35 cellular contexts compared by ENCODE assay signal in genomic region chr1:64293820-64294219, GRCh38.
"Had no signal": no experiment of that assay in that cellular context is flagged by ENCODE, and none has a peak within 500 bp of the region (broad histone marks: within the 10 kb centered on the region; RNA-seq: fewer than 3 reads in every experiment).

No MANE protein-coding gene starts in this region.

- H3K4me3 Mint-ChIP-seq: activated B cell treated with CpG ODN at 0.5 μM for 24 hours; activated CD4-positive, alpha-beta memory T cell treated with anti-CD3 and anti-CD28 coated beads for 36 hours; activated CD4-positive, alpha-beta T cell treated with anti-CD3 and anti-CD28 coated beads, Interleukin-2, amount 10 ng/mL, durations not matched to agents 24 days and 14 days; activated CD8-positive, alpha-beta T cell treated with anti-CD3 and anti-CD28 coated beads for 36 hours; activated naive CD4-positive, alpha-beta T cell treated with anti-CD3 and anti-CD28 coated beads, Interleukin-2, amount 10 ng/mL, durations not matched to agents 7 days and 5 days; activated naive CD4-positive, alpha-beta T cell treated with anti-CD3 and anti-CD28 coated beads, Interleukin-2, amount 50 U/mL, for 24 hours; activated naive CD8-positive, alpha-beta T cell; activated naive CD8-positive, alpha-beta T cell treated with anti-CD3 and anti-CD28 coated beads, Interleukin-2, amount 10 ng/mL, durations not matched to agents 7 days and 5 days; activated naive CD8-positive, alpha-beta T cell treated with anti-CD3 and anti-CD28 coated beads, Interleukin-2, amount 50 U/mL, for 24 hours; activated T-cell treated with anti-CD3 and anti-CD28 coated beads, Interleukin-2, amount 50 U/mL, for 24 hours; central memory CD8-positive, alpha-beta T cell; T-helper 1 cell treated with Interleukin-12 subunit alpha and Interleukin-12 subunit beta and Interleukin-4 antibody, amounts not matched to agents 30 μg/mL and 1 μg/mL, for 36 hours; T-helper 2 cell treated with Interferon-gamma antibody and Interleukin-4, amounts not matched to agents 5 μg/mL and 100 μg/mL, for 36 hours had no signal

- H3K9me3 Mint-ChIP-seq: activated CD4-positive, alpha-beta memory T cell treated with anti-CD3 and anti-CD28 coated beads for 36 hours; activated CD4-positive, alpha-beta T cell treated with anti-CD3 and anti-CD28 coated beads, Interleukin-2, amount 10 ng/mL, durations not matched to agents 24 days and 14 days; activated T-cell treated with anti-CD3 and anti-CD28 coated beads, Interleukin-2, amount 50 U/mL, for 24 hours; activated T-helper 2 cell treated with anti-CD3 and anti-CD28 coated beads, Interferon-gamma antibody, Interleukin-2, Interleukin-4, amounts not matched to agents 10 μg/mL and 5 μg/mL and 100 μg/mL, durations not matched to agents 14 hours and 24 hours and 36 hours; central memory CD8-positive, alpha-beta T cell; T-helper 1 cell treated with Interleukin-12 subunit alpha and Interleukin-12 subunit beta and Interleukin-4 antibody, amounts not matched to agents 30 μg/mL and 1 μg/mL, for 36 hours; T-helper 2 cell treated with Interferon-gamma antibody and Interleukin-4, amounts not matched to agents 5 μg/mL and 100 μg/mL, for 36 hours had no signal

- H3K27me3 ChIP-seq: ascending aorta, brain microvascular endothelial cell, breast epithelium, cardiac muscle cell had no signal

- H3K4me1 ChIP-seq: ascending aorta, breast epithelium had no signal

- DNase-seq: activated B cell treated with CpG ODN at 0.5 μM for 24 hours; activated CD4-positive, alpha-beta memory T cell treated with anti-CD3 and anti-CD28 coated beads for 36 hours; activated CD4-positive, alpha-beta T cell treated with anti-CD3 and anti-CD28 coated beads for 4 hours; activated CD4-positive, alpha-beta T cell treated with anti-CD3 and anti-CD28 coated beads, Interleukin-2, amount 10 ng/mL, durations not matched to agents 24 days and 14 days; activated CD4-positive, alpha-beta T cell treated with anti-CD3 and anti-CD28 coated beads, Interleukin-2, amount 50 U/mL, for 1 hour; activated CD4-positive, alpha-beta T cell treated with anti-CD3 and anti-CD28 coated beads, Interleukin-2, amount 50 U/mL, for 4 hours; activated CD4-positive, CD25-positive, alpha-beta regulatory T cell treated with anti-CD3 and anti-CD28 coated beads, Interleukin-2, amount 50 U/mL, for 72 hours; activated CD8-positive, alpha-beta memory T cell treated with anti-CD3 and anti-CD28 coated beads, Interleukin-2, amount 50 U/mL, for 4 hours; activated CD8-positive, alpha-beta T cell treated with anti-CD3 and anti-CD28 coated beads for 36 hours; activated effector memory CD4-positive, alpha-beta T cell treated with Interleukin-2 at 50 U/mL for 16 hours; activated gamma-delta T cell; activated naive CD4-positive, alpha-beta T cell treated with anti-CD3 and anti-CD28 coated beads, Interleukin-2, amount 10 ng/mL, durations not matched to agents 7 days and 5 days; activated naive CD4-positive, alpha-beta T cell treated with Interleukin-2 at 50 U/mL for 16 hours; activated naive CD8-positive, alpha-beta T cell treated with anti-CD3 and anti-CD28 coated beads, Interleukin-2, amount 10 ng/mL, durations not matched to agents 7 days and 5 days; activated naive CD8-positive, alpha-beta T cell treated with anti-CD3 and anti-CD28 coated beads, Interleukin-2, amount 50 U/mL, for 24 hours; activated T-cell treated with anti-CD3 and anti-CD28 coated beads, Interleukin-2, amount 50 U/mL, for 24 hours; activated T-cell treated with anti-CD3 and anti-CD28 coated beads, Interleukin-2, amount 50 U/mL, for 48 hours; amygdala; anterior cingulate cortex; brain microvascular endothelial cell; caudate nucleus; cerebellar nuclear complex; T-helper 1 cell; T-helper 2 cell; T-helper 9 cell had no signal

- H3K27ac ChIP-seq: ascending aorta, brain microvascular endothelial cell, breast epithelium, cardiac muscle cell, VCaP had no signal

- H3K9me3 ChIP-seq: ascending aorta, breast epithelium had no signal

- ATAC-seq: activated CD8-positive, alpha-beta T cell treated with anti-CD3 and anti-CD28 coated beads for 36 hours; activated naive CD8-positive, alpha-beta T cell treated with anti-CD3 and anti-CD28 coated beads, Interleukin-2, amount 50 U/mL, for 24 hours had no signal

- H3K27ac Mint-ChIP-seq: activated B cell treated with CpG ODN at 0.5 μM for 24 hours; activated CD4-positive, alpha-beta memory T cell treated with anti-CD3 and anti-CD28 coated beads for 36 hours; activated CD4-positive, alpha-beta T cell treated with anti-CD3 and anti-CD28 coated beads, Interleukin-2, amount 10 ng/mL, durations not matched to agents 24 days and 14 days; activated CD8-positive, alpha-beta T cell treated with anti-CD3 and anti-CD28 coated beads for 36 hours; activated naive CD4-positive, alpha-beta T cell treated with anti-CD3 and anti-CD28 coated beads, Interleukin-2, amount 10 ng/mL, durations not matched to agents 7 days and 5 days; activated naive CD4-positive, alpha-beta T cell treated with anti-CD3 and anti-CD28 coated beads, Interleukin-2, amount 50 U/mL, for 24 hours; activated naive CD8-positive, alpha-beta T cell; activated naive CD8-positive, alpha-beta T cell treated with anti-CD3 and anti-CD28 coated beads, Interleukin-2, amount 10 ng/mL, durations not matched to agents 7 days and 5 days; activated naive CD8-positive, alpha-beta T cell treated with anti-CD3 and anti-CD28 coated beads, Interleukin-2, amount 50 U/mL, for 24 hours; activated T-cell treated with anti-CD3 and anti-CD28 coated beads, Interleukin-2, amount 50 U/mL, for 24 hours; activated T-helper 2 cell treated with anti-CD3 and anti-CD28 coated beads, Interferon-gamma antibody, Interleukin-2, Interleukin-4, amounts not matched to agents 10 μg/mL and 5 μg/mL and 100 μg/mL, durations not matched to agents 14 hours and 24 hours and 36 hours; T-helper 1 cell treated with Interleukin-12 subunit alpha and Interleukin-12 subunit beta and Interleukin-4 antibody, amounts not matched to agents 30 μg/mL and 1 μg/mL, for 36 hours; T-helper 2 cell treated with Interferon-gamma antibody and Interleukin-4, amounts not matched to agents 5 μg/mL and 100 μg/mL, for 36 hours had no signal

- H3K36me3 ChIP-seq: ascending aorta, brain microvascular endothelial cell, breast epithelium, cardiac muscle cell had no signal

- H3K4me3 ChIP-seq: ascending aorta, breast epithelium, cardiac muscle cell had no signal

- H3K4me1 Mint-ChIP-seq: activated B cell treated with CpG ODN at 0.5 μM for 24 hours; activated CD4-positive, alpha-beta T cell treated with anti-CD3 and anti-CD28 coated beads, Interleukin-2, amount 10 ng/mL, durations not matched to agents 24 days and 14 days; activated naive CD4-positive, alpha-beta T cell treated with anti-CD3 and anti-CD28 coated beads, Interleukin-2, amount 10 ng/mL, durations not matched to agents 7 days and 5 days; activated naive CD4-positive, alpha-beta T cell treated with anti-CD3 and anti-CD28 coated beads, Interleukin-2, amount 50 U/mL, for 24 hours; activated naive CD8-positive, alpha-beta T cell treated with anti-CD3 and anti-CD28 coated beads, Interleukin-2, amount 10 ng/mL, durations not matched to agents 7 days and 5 days; activated naive CD8-positive, alpha-beta T cell treated with anti-CD3 and anti-CD28 coated beads, Interleukin-2, amount 50 U/mL, for 24 hours; central memory CD8-positive, alpha-beta T cell had no signal

- H3K36me3 Mint-ChIP-seq: activated CD4-positive, alpha-beta memory T cell treated with anti-CD3 and anti-CD28 coated beads for 36 hours; activated naive CD4-positive, alpha-beta T cell treated with anti-CD3 and anti-CD28 coated beads, Interleukin-2, amount 10 ng/mL, durations not matched to agents 7 days and 5 days; activated naive CD4-positive, alpha-beta T cell treated with anti-CD3 and anti-CD28 coated beads, Interleukin-2, amount 50 U/mL, for 24 hours; activated naive CD8-positive, alpha-beta T cell; activated naive CD8-positive, alpha-beta T cell treated with anti-CD3 and anti-CD28 coated beads, Interleukin-2, amount 10 ng/mL, durations not matched to agents 7 days and 5 days had no signal
